In genomic region chr18:75170916-75171315, GRCh38 we compare ENCODE assay signal across 28 cellular contexts.
"Had no signal": no experiment of that assay in that cellular context is flagged by ENCODE, and none has a peak within 500 bp of the region (broad histone marks: within the 10 kb centered on the region; RNA-seq: fewer than 3 reads in every experiment).

No MANE protein-coding gene starts in this region.

- H3K4me1 Mint-ChIP-seq: activated CD8-positive, alpha-beta memory T cell treated with anti-CD3 and anti-CD28 coated beads, Interleukin-2, amount 10 ng/mL, durations not matched to agents 7 days and 5 days; activated naive CD4-positive, alpha-beta T cell treated with anti-CD3 and anti-CD28 coated beads, Interleukin-2, amount 50 U/mL, for 24 hours had no signal

- FAIRE-seq: kidney had no signal

- H3K27ac Mint-ChIP-seq: activated CD4-positive, alpha-beta T cell treated with anti-CD3 and anti-CD28 coated beads, Interleukin-2, amount 10 ng/mL, durations not matched to agents 7 days and 5 days; activated CD8-positive, alpha-beta memory T cell treated with anti-CD3 and anti-CD28 coated beads, Interleukin-2, amount 10 ng/mL, durations not matched to agents 7 days and 5 days; activated CD8-positive, alpha-beta T cell treated with anti-CD3 and anti-CD28 coated beads for 36 hours; activated naive CD4-positive, alpha-beta T cell treated with anti-CD3 and anti-CD28 coated beads, Interleukin-2, amount 50 U/mL, for 24 hours; effector memory CD8-positive, alpha-beta T cell; mesothelial cell of epicardium; natural killer cell treated with Interleukin-12 subunit alpha and Interleukin-12 subunit beta and Interleukin-15 and Interleukin-18, amount 100 ng/mL, for 72 hours; stimulated activated naive B cell treated with anti-CD40 and anti-IgM and Interleukin-4, amounts not matched to agents 10 μg/mL and 1 μg/mL and 100 μg/mL, for 72 hours; T-cell; T-helper 2 cell treated with Interferon-gamma antibody and Interleukin-4, amounts not matched to agents 5 μg/mL and 100 μg/mL, for 36 hours had no signal

- H3K27me3 Mint-ChIP-seq: activated CD8-positive, alpha-beta memory T cell treated with anti-CD3 and anti-CD28 coated beads, Interleukin-2, amount 10 ng/mL, durations not matched to agents 7 days and 5 days; activated CD8-positive, alpha-beta T cell treated with anti-CD3 and anti-CD28 coated beads for 36 hours; activated naive CD4-positive, alpha-beta T cell treated with anti-CD3 and anti-CD28 coated beads, Interleukin-2, amount 50 U/mL, for 24 hours had no signal

- H3K27ac ChIP-seq: cardiac muscle cell, dorsolateral prefrontal cortex, neutrophil, testis, uterus, VCaP had no signal

- H3K27me3 ChIP-seq: body of pancreas, cardiac muscle cell, esophagus squamous epithelium, sigmoid colon, testis, uterus had no signal

- H3K36me3 Mint-ChIP-seq: activated CD8-positive, alpha-beta memory T cell treated with anti-CD3 and anti-CD28 coated beads, Interleukin-2, amount 10 ng/mL, durations not matched to agents 7 days and 5 days; activated naive CD4-positive, alpha-beta T cell treated with anti-CD3 and anti-CD28 coated beads, Interleukin-2, amount 50 U/mL, for 24 hours; mesothelial cell of epicardium; natural killer cell treated with Interleukin-12 subunit alpha and Interleukin-12 subunit beta and Interleukin-15 and Interleukin-18, amount 100 ng/mL, for 72 hours; stimulated activated naive B cell treated with anti-CD40 and anti-IgM and Interleukin-4, amounts not matched to agents 10 μg/mL and 1 μg/mL and 100 μg/mL, for 72 hours; T-cell had no signal

- H3K4me1 ChIP-seq: body of pancreas, esophagus squamous epithelium, testis, uterus had no signal

- H3K9me3 Mint-ChIP-seq: activated CD4-positive, alpha-beta T cell treated with anti-CD3 and anti-CD28 coated beads, Interleukin-2, amount 10 ng/mL, durations not matched to agents 7 days and 5 days; activated CD8-positive, alpha-beta T cell treated with anti-CD3 and anti-CD28 coated beads for 36 hours; activated naive CD4-positive, alpha-beta T cell treated with anti-CD3 and anti-CD28 coated beads, Interleukin-2, amount 50 U/mL, for 24 hours; effector memory CD8-positive, alpha-beta T cell; mesothelial cell of epicardium; natural killer cell treated with Interleukin-12 subunit alpha and Interleukin-12 subunit beta and Interleukin-15 and Interleukin-18, amount 100 ng/mL, for 72 hours; T-cell; T-helper 2 cell treated with Interferon-gamma antibody and Interleukin-4, amounts not matched to agents 5 μg/mL and 100 μg/mL, for 36 hours had no signal

- H3K4me3 ChIP-seq: body of pancreas, cardiac muscle cell, dorsolateral prefrontal cortex, esophagus squamous epithelium, sigmoid colon, uterus had no signal

- ATAC-seq: activated CD8-positive, alpha-beta memory T cell treated with anti-CD3 and anti-CD28 coated beads, Interleukin-2, amount 10 ng/mL, durations not matched to agents 7 days and 5 days; activated CD8-positive, alpha-beta T cell treated with anti-CD3 and anti-CD28 coated beads for 36 hours; body of pancreas; effector memory CD8-positive, alpha-beta T cell; left lobe of liver; natural killer cell treated with Interleukin-12 subunit alpha and Interleukin-12 subunit beta and Interleukin-15 and Interleukin-18, amount 100 ng/mL, for 72 hours; stimulated activated naive B cell treated with anti-CD40 and anti-IgM and Interleukin-4, amounts not matched to agents 10 μg/mL and 1 μg/mL and 100 μg/mL, for 72 hours; T-cell had no signal

- H3K9me3 ChIP-seq: body of pancreas, esophagus squamous epithelium, neutrophil, sigmoid colon, testis, uterus had no signal

- H3K4me3 Mint-ChIP-seq: activated CD4-positive, alpha-beta T cell treated with anti-CD3 and anti-CD28 coated beads, Interleukin-2, amount 10 ng/mL, durations not matched to agents 7 days and 5 days; activated CD8-positive, alpha-beta memory T cell treated with anti-CD3 and anti-CD28 coated beads, Interleukin-2, amount 10 ng/mL, durations not matched to agents 7 days and 5 days; activated CD8-positive, alpha-beta T cell treated with anti-CD3 and anti-CD28 coated beads for 36 hours; activated naive CD4-positive, alpha-beta T cell treated with anti-CD3 and anti-CD28 coated beads, Interleukin-2, amount 50 U/mL, for 24 hours; effector memory CD8-positive, alpha-beta T cell; mesothelial cell of epicardium; natural killer cell treated with Interleukin-12 subunit alpha and Interleukin-12 subunit beta and Interleukin-15 and Interleukin-18, amount 100 ng/mL, for 72 hours; stimulated activated naive B cell treated with anti-CD40 and anti-IgM and Interleukin-4, amounts not matched to agents 10 μg/mL and 1 μg/mL and 100 μg/mL, for 72 hours; T-cell; T-helper 2 cell treated with Interferon-gamma antibody and Interleukin-4, amounts not matched to agents 5 μg/mL and 100 μg/mL, for 36 hours had no signal

- DNase-seq: activated CD4-positive, alpha-beta T cell treated with anti-CD3 and anti-CD28 coated beads, Interleukin-2, amount 10 ng/mL, durations not matched to agents 7 days and 5 days; activated CD4-positive, CD25-positive, alpha-beta regulatory T cell treated with anti-CD3 and anti-CD28 coated beads, Interleukin-2, amount 50 U/mL, for 72 hours; activated CD8-positive, alpha-beta memory T cell treated with anti-CD3 and anti-CD28 coated beads, Interleukin-2, amount 10 ng/mL, durations not matched to agents 7 days and 5 days; activated CD8-positive, alpha-beta T cell treated with anti-CD3 and anti-CD28 coated beads for 36 hours; activated gamma-delta T cell treated with Interleukin-2 at 50 U/mL for 16 hours; activated T-cell treated with anti-CD3 and anti-CD28 coated beads for 4 hours; anterior cingulate cortex; body of pancreas; dorsolateral prefrontal cortex; effector memory CD8-positive, alpha-beta T cell; esophagus squamous epithelium; kidney; sigmoid colon; stimulated activated CD4-positive, alpha-beta T cell treated with anti-CD3 and anti-CD28 coated beads, Interleukin-2, amount 100 ng/mL, for 48 hours; stimulated activated CD8-positive, alpha-beta memory T cell treated with anti-CD3 and anti-CD28 coated beads, Interleukin-4, amount 100 ng/mL, for 48 hours; stimulated activated naive B cell treated with anti-CD40 and anti-IgM and Interleukin-4, amounts not matched to agents 10 μg/mL and 1 μg/mL and 100 μg/mL, for 72 hours; T-cell; testis; trophoblast cell; uterus had no signal

- H3K36me3 ChIP-seq: cardiac muscle cell, esophagus squamous epithelium, neutrophil, sigmoid colon, uterus had no signal
